Comparison of ENCODE assay signal across 8 cellular contexts in genomic region chr1:20358761-20359263, GRCh38.
DNase-seq lines count a peak whose midpoint lies in the region; ATAC-seq, FAIRE-seq and TF ChIP-seq lines count a peak whose summit lies in the region.

No MANE protein-coding gene starts in this region.

- TF ChIP-seq POLR2A in GM12892 (IDR thresholded peaks at IDR 0.05; ENCODE audit: low read depth, low read length): no peak

- no peaks in the 10 kb centered on the region for H3K36me3 ChIP-seq in WERI-Rb-1

- no peaks in the 10 kb centered on the region for H3K27me3 ChIP-seq in WERI-Rb-1 (ENCODE audit: insufficient read depth, low read depth, severe bottlenecking)

- H3K4me3 ChIP-seq in LNCaP clone FGC (ENCODE audit: low read depth, low read length) (no peak overlapping the region), WERI-Rb-1 (ENCODE audit: low read depth, low read length) (no peak overlapping the region)

- no peak overlapping the region for H3K27ac ChIP-seq in WERI-Rb-1

- ATAC-seq in HG02678 (IDR thresholded peaks at IDR 0.05; ENCODE audit: unreplicated experiment) (no peak), HG02623 (IDR thresholded peaks at IDR 0.05; ENCODE audit: unreplicated experiment) (no peak)

- no peaks in the 10 kb centered on the region for H3K9me3 ChIP-seq in WERI-Rb-1 (ENCODE audit: severe bottlenecking)

- TF ChIP-seq CTCF in LNCaP clone FGC (IDR thresholded peaks at IDR 0.05; ENCODE audit: control insufficient read depth, extremely low read depth, insufficient read depth): no peak
- no peak for TF ChIP-seq CTCF in WERI-Rb-1 (IDR thresholded peaks at IDR 0.05; ENCODE audit: low read depth, low read length)

- no peak for FAIRE-seq in GM12892 (lab: Jason Lieb, UNC)

- DNase-seq in AG08395 (ENCODE audit: low spot score): peak; percentile 51
- peak; percentile 32 for DNase-seq in LNCaP clone FGC (ENCODE audit: low read depth)
- DNase-seq in WERI-Rb-1: peak; percentile 30
- DNase-seq in kidney tubule cell (ENCODE audit: low spot score): peak; percentile 24
- DNase-seq in cerebellar cortex (ENCODE audit: low spot score): no peak
- DNase-seq in GM12892 (ENCODE audit: insufficient read length): no peak

Comparison
In these comparisons a context has a peak if more than half of its experiments do, and no peak if none do; other contexts are left out.
1. DNase-seq: peak in AG08395 (single experiment), LNCaP clone FGC (single experiment), WERI-Rb-1 (single experiment) and kidney tubule cell (single experiment); none in cerebellar cortex (single experiment) and GM12892 (single experiment).